Comparison of ENCODE assay signal across 17 cellular contexts in genomic region chr6:41589223-41589622, GRCh38. TPM values are rescaled to one million over a fixed set of nuclear protein-coding genes. Genes with fewer than 3 reads are reported as not detected.
DNase-seq lines count a peak whose midpoint lies in the region; ATAC-seq and TF ChIP-seq lines count a peak whose summit lies in the region.
"Had no signal": no experiment of that assay in that cellular context is flagged by ENCODE, and none has a peak within 500 bp of the region (broad histone marks: within the 10 kb centered on the region; RNA-seq: fewer than 3 reads in every experiment).

No MANE protein-coding gene starts in this region.

- H3K4me3 ChIP-seq in HEK293 (ENCODE audit: low read depth, low read length), result no peak overlapping the region
- no peak overlapping the region for H3K4me3 ChIP-seq in neuronal stem cell (ENCODE audit: low read length in 2 of 2)
- H3K4me3 ChIP-seq in coronary artery, result no peak overlapping the region
- H3K4me3 ChIP-seq: GM23338 had no signal

- H3K23ac ChIP-seq in neuronal stem cell (ENCODE audit: low read depth, low read length, poor library complexity), result no peak overlapping the region

- CTCF ChIA-PET in HEK293 (lab: Yijun Ruan, JAX), result interaction anchor here (0.5 to 13.7 kb wide), 13 partner anchors 13 to 259 kb away, joined by 3 to 122 read pairs (median 4); no protein-coding TSS in a partner anchor

- no peak for ATAC-seq in left ventricle myocardium superior
- ATAC-seq: GM23338, HCT116 had no signal

- no peaks in the 10 kb centered on the region for H3K27me3 ChIP-seq in neuronal stem cell (ENCODE audit: control insufficient read depth in 3 of 3, insufficient read depth in 3 of 3, low read depth in 1 of 3, low read length in 3 of 3)

- H3K36me3 ChIP-seq in HEK293 (ENCODE audit: control insufficient read depth in 2 of 2, insufficient read depth in 1 of 2, low read length in 2 of 2) (peaks cover 10 to 78% of the 10 kb centered on the region in 2 experiments; a peak in 2 of 3 replicates), neuronal stem cell (replicated peaks in 1 of 2; ENCODE audit: control insufficient read depth in 2 of 2, insufficient read depth in 2 of 2, low read length in 2 of 2) (peaks cover 41 to 98% of the 10 kb centered on the region in 2 donors)

- H3K27ac ChIP-seq in HEK293 (ENCODE audit: extremely low read depth, low read depth, low read length) (no peak overlapping the region), neuronal stem cell (replicated peaks; ENCODE audit: low read length) (no peak overlapping the region), coronary artery (no peak overlapping the region)
- H3K27ac ChIP-seq: C4-2B had no signal

- no peak overlapping the region for H4K8ac ChIP-seq in neuronal stem cell (ENCODE audit: low read depth, low read length)

- H3K4me2 ChIP-seq in neuronal stem cell (ENCODE audit: insufficient read depth, low read length, poor library complexity, severe bottlenecking), result no peak overlapping the region
- H3K4me2 ChIP-seq: GM23338 had no signal

- no peak overlapping the region for H2BK12ac ChIP-seq in neuronal stem cell (ENCODE audit: low read length)

- no peak overlapping the region for H2BK120ac ChIP-seq in neuronal stem cell (ENCODE audit: low read depth, low read length)

- H3K9ac ChIP-seq in neuronal stem cell (ENCODE audit: low read depth, low read length, poor library complexity), result no peak overlapping the region

- H3K4ac ChIP-seq in neuronal stem cell (ENCODE audit: low read length), result no peak overlapping the region

- TF ChIP-seq CTCF in HEK293 (tag by site-specific recombination; IDR thresholded peaks at IDR 0.05), result no peak
- TF ChIP-seq CTCF in coronary artery (IDR thresholded peaks at IDR 0.05), result no peak

- H3K4me1 ChIP-seq in HEK293 (ENCODE audit: control insufficient read depth, insufficient read depth, low read length) (no peaks in the 10 kb centered on the region; the same call in 1 of the 2 replicates), neuronal stem cell (ENCODE audit: control insufficient read depth in 2 of 2, insufficient read depth in 1 of 2, low read depth in 1 of 2, low read length in 2 of 2) (peaks cover 10 to 22% of the 10 kb centered on the region in 2 donors)

- H3K79me1 ChIP-seq in neuronal stem cell (ENCODE audit: low read depth, low read length), result no peaks in the 10 kb centered on the region

- no peak overlapping the region for H2BK5ac ChIP-seq in neuronal stem cell (ENCODE audit: low read length)

- no CpG with 5 or more reads among the region's 4 CpGs for whole genome bisulfite sequencing in neuronal stem cell (ENCODE audit: extremely low coverage in 2 of 2, insufficient read length in 2 of 2, insufficient replicate concordance in 1 of 2), 2 donors

- H2AK5ac ChIP-seq in neuronal stem cell (ENCODE audit: low read depth, low read length), result peak overlapping the region; percentile 6

- peak; percentile 18 for DNase-seq in left ventricle myocardium superior
- DNase-seq in cardiac septum (ENCODE audit: low spot score), result no peak
- no peak for DNase-seq in neuronal stem cell (ENCODE audit: low spot score)
- DNase-seq in coronary artery (ENCODE audit: low spot score), result no peak
- DNase-seq in stimulated activated CD4-positive, alpha-beta T cell treated with anti-CD3 and anti-CD28 coated beads, Interleukin-15, amount 100 ng/mL, for 24 hours, result no peak
- DNase-seq: Caco-2; CD4-positive, alpha-beta T cell; DMS153; DMS79 treated with DMSO at 0.1 percent for 48 hours; GF-D8; H7 had no signal

- POLR2A ChIA-PET in HEK293 (lab: Yijun Ruan, JAX), result interaction anchor here (1.0 to 1.3 kb wide), 2 partner anchors 11 to 42 kb away, joined by 3 to 4 read pairs; no protein-coding TSS in a partner anchor

- no peaks in the 10 kb centered on the region for H3K9me3 ChIP-seq in HEK293 (ENCODE audit: control insufficient read depth, insufficient read depth, low read depth, low read length)
- no peaks in the 10 kb centered on the region for H3K9me3 ChIP-seq in neuronal stem cell (replicated peaks in 1 of 2; ENCODE audit: control insufficient read depth in 2 of 2, insufficient read depth in 1 of 2, low read depth in 1 of 2, low read length in 2 of 2)
- H3K9me3 ChIP-seq: Caco-2 had no signal

- no peak overlapping the region for H4K91ac ChIP-seq in neuronal stem cell (ENCODE audit: low read depth, low read length, poor library complexity)

- no peak overlapping the region for H2AFZ ChIP-seq in neuronal stem cell (ENCODE audit: low read length)
- H2AFZ ChIP-seq: GM23338 had no signal

- H2BK15ac ChIP-seq in neuronal stem cell (ENCODE audit: low read length), result no peak overlapping the region

- no peak overlapping the region for H3K14ac ChIP-seq in neuronal stem cell (ENCODE audit: low read length)

- intact Hi-C loops in left ventricle myocardium superior (cut with micrococcal nuclease) (no loop called here), cardiac septum (cut with DNase I) (no loop called here)

- no peak overlapping the region for H3K18ac ChIP-seq in neuronal stem cell (ENCODE audit: low read length)

TF ChIP-seq in HEK293, 187 proteins besides CTCF, POLR2A, EP300 and RAD21 (continues in another document):
- TF ChIP-seq, protein P1, sequence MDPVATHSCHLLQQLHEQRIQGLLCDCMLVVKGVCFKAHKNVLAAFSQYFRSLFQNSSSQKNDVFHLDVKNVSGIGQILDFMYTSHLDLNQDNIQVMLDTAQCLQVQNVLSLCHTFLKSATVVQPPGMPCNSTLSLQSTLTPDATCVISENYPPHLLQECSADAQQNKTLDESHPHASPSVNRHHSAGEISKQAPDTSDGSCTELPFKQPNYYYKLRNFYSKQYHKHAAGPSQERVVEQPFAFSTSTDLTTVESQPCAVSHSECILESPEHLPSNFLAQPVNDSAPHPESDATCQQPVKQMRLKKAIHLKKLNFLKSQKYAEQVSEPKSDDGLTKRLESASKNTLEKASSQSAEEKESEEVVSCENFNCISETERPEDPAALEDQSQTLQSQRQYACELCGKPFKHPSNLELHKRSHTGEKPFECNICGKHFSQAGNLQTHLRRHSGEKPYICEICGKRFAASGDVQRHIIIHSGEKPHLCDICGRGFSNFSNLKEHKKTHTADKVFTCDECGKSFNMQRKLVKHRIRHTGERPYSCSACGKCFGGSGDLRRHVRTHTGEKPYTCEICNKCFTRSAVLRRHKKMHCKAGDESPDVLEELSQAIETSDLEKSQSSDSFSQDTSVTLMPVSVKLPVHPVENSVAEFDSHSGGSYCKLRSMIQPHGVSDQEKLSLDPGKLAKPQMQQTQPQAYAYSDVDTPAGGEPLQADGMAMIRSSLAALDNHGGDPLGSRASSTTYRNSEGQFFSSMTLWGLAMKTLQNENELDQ (tag by site-specific recombination; IDR thresholded peaks at IDR 0.05; ENCODE audit: low read depth), result no peak
- TF ChIP-seq ZNF302 (tag by site-specific recombination; IDR thresholded peaks at IDR 0.05; ENCODE audit: low read depth) (no peak), ZBTB20 (tag by site-specific recombination; IDR thresholded peaks at IDR 0.05) (no peak), ZNF548 (tag by site-specific recombination; IDR thresholded peaks at IDR 0.05) (no peak), AEBP2 (tag by site-specific recombination; IDR thresholded peaks at IDR 0.05; ENCODE audit: borderline replicate concordance) (no peak), GFI1B (tag by site-specific recombination; IDR thresholded peaks at IDR 0.05) (no peak), ZFP37 (tag by site-specific recombination; IDR thresholded peaks at IDR 0.05) (no peak), GLIS1 (tag by site-specific recombination; IDR thresholded peaks at IDR 0.05) (peak; percentile 12; the same call in 1 of the 2 replicates), ZNF416 (tag by site-specific recombination; IDR thresholded peaks at IDR 0.05) (no peak), RBAK (tag by site-specific recombination; IDR thresholded peaks at IDR 0.05) (no peak)
- TF ChIP-seq, protein P2, sequence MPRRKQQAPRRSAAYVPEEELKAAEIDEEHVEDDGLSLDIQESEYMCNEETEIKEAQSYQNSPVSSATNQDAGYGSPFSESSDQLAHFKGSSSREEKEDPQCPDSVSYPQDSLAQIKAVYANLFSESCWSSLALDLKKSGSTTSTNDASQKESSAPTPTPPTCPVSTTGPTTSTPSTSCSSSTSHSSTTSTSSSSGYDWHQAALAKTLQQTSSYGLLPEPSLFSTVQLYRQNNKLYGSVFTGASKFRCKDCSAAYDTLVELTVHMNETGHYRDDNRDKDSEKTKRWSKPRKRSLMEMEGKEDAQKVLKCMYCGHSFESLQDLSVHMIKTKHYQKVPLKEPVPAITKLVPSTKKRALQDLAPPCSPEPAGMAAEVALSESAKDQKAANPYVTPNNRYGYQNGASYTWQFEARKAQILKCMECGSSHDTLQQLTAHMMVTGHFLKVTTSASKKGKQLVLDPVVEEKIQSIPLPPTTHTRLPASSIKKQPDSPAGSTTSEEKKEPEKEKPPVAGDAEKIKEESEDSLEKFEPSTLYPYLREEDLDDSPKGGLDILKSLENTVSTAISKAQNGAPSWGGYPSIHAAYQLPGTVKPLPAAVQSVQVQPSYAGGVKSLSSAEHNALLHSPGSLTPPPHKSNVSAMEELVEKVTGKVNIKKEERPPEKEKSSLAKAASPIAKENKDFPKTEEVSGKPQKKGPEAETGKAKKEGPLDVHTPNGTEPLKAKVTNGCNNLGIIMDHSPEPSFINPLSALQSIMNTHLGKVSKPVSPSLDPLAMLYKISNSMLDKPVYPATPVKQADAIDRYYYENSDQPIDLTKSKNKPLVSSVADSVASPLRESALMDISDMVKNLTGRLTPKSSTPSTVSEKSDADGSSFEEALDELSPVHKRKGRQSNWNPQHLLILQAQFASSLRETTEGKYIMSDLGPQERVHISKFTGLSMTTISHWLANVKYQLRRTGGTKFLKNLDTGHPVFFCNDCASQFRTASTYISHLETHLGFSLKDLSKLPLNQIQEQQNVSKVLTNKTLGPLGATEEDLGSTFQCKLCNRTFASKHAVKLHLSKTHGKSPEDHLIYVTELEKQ (tag by site-specific recombination; IDR thresholded peaks at IDR 0.05; ENCODE audit: borderline replicate concordance), result no peak

RNA-seq across cellular contexts. Expression of gene FOXP4, which starts 43.0 kb away (rescaled TPM):
- total RNA-seq in left ventricle myocardium superior (16.8 TPM), cardiac septum (20.3 TPM)
- polyA plus RNA-seq in neuronal stem cell (2013, experiment 1 of 2), result 43.1 TPM
- polyA plus RNA-seq in neuronal stem cell (2013, experiment 2 of 2), result 44.6 TPM

RNA-seq across cellular contexts. Expression of gene MDFI, which starts 49.0 kb away (rescaled TPM):
- total RNA-seq in left ventricle myocardium superior (1.3 TPM), cardiac septum (4.3 TPM)
- 73.1 TPM for polyA plus RNA-seq in neuronal stem cell (2013, experiment 1 of 2)
- polyA plus RNA-seq in neuronal stem cell (2013, experiment 2 of 2), result 65.6 TPM
- total RNA-seq: A172; Caco-2; CD4-positive, alpha-beta T cell had no signal
- polyA plus RNA-seq: BJ had no signal
